In the genomic region with DNA sequence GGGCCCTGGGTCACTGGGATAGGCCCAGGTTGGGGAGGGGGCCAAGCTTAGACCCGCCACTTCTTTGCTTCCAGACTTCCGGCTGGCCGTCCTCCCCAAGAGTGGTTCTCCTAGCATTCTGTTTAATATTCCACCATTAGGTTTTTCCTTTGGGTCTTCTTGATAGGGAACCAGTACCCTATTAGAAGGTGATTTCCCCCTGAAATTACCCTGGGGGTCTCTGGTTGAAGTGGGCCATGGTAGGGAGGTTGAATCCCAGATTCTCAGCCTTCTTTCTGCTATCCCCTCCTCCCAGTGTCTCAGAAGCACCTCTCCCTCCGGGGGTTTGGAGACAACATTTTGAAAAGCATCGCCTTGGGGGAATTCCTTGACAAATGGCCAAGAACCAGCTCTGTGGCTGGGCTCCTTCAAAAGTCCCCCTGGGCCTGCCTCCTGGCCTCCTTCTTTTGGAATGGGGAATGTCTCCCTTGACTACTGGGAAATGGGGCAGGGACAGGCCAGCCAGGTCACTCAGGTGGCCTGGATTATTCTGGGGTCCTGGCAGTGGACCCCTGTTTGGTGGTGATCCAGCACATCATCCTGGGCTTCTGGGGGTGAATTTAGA, we compare ENCODE assay signal across 10 cellular contexts. TPM values are rescaled to one million over a fixed set of nuclear protein-coding genes. Genes with fewer than 3 reads are reported as not detected.
DNase-seq lines count a peak whose midpoint lies in the region; ATAC-seq and TF ChIP-seq lines count a peak whose summit lies in the region.
"Had no signal": no experiment of that assay in that cellular context is flagged by ENCODE, and none has a peak within 500 bp of the region (broad histone marks: within the 10 kb centered on the region; RNA-seq: fewer than 3 reads in every experiment).

No MANE protein-coding gene starts in this region.

- peaks cover 98% of the 10 kb centered on the region for H3K79me2 ChIP-seq in MM.1S (ENCODE audit: low read length)

- POLR2A ChIA-PET in RWPE1 (lab: Yijun Ruan, JAX; ENCODE audit: low non-redundant PET) = interaction anchor here (0.6 kb wide), 1 partner anchor 31 kb away, joined by 9 read pairs; no protein-coding TSS in a partner anchor

- H3K27me3 ChIP-seq in skeletal muscle tissue (ENCODE audit: control insufficient read depth in 3 of 3, insufficient read depth in 3 of 3, low read length in 3 of 3) (no peaks in the 10 kb centered on the region), MM.1S (replicated peaks; ENCODE audit: insufficient read depth, low read length) (no peaks in the 10 kb centered on the region)

- peak overlapping the region in 1 of 3 donors; percentile 8 for H3K9ac ChIP-seq in skeletal muscle tissue (ENCODE audit: low read depth in 1 of 3, low read length in 3 of 3)
- no peak overlapping the region for H3K9ac ChIP-seq in MM.1S (ENCODE audit: low read length)

- no peaks in the 10 kb centered on the region for H3K9me2 ChIP-seq in MM.1S (replicated peaks; ENCODE audit: insufficient read depth, low read length)

- ATAC-seq in HG03097 (IDR thresholded peaks at IDR 0.05; ENCODE audit: low FRiP score, unreplicated experiment) = no peak
- ATAC-seq in GM21390 (IDR thresholded peaks at IDR 0.05; ENCODE audit: unreplicated experiment) = no peak
- ATAC-seq: activated CD4-positive, CD25-positive, alpha-beta regulatory T cell treated with anti-CD3 and anti-CD28 coated beads, Interleukin-2, amount 50 U/mL, for 24 hours had no signal

- H3K27ac ChIP-seq in RWPE1 (peak overlapping the region; percentile 98), skeletal muscle tissue (ENCODE audit: low read depth, low read length) (peak overlapping the region; percentile 12), MM.1S (ENCODE audit: low read length) (no peak overlapping the region)

- no peak overlapping the region for H2AFZ ChIP-seq in MM.1S (ENCODE audit: low read length)

- CTCF ChIA-PET in RWPE1 (lab: Yijun Ruan, JAX) = no interaction called here

- DNase-seq in EH (ENCODE audit: low read depth) (peak; percentile 78), RWPE1 (ENCODE audit: low spot score) (no peak), epidermal melanocyte (ENCODE audit: insufficient read length, low spot score) (peak; percentile 16), MM.1S (no peak), foreskin melanocyte (no peak)
- DNase-seq: dermis blood vessel endothelial cell had no signal

- peaks cover 6 to 17% (median 8%) of the 10 kb centered on the region in 3 donors for H3K36me3 ChIP-seq in skeletal muscle tissue (ENCODE audit: control insufficient read depth in 3 of 3, insufficient read depth in 3 of 3, low read length in 3 of 3)
- H3K36me3 ChIP-seq in MM.1S (replicated peaks; ENCODE audit: insufficient read depth, low read length) = no peaks in the 10 kb centered on the region

- no peak for TF ChIP-seq CTCF in RWPE1 (conservative IDR thresholded peaks at IDR 0.05; ENCODE audit: low read depth)
- no peak for TF ChIP-seq CTCF in MM.1S (IDR thresholded peaks at IDR 0.05; ENCODE audit: low read length)

- peaks cover 9% of the 10 kb centered on the region for H3F3A ChIP-seq in MM.1S (ENCODE audit: insufficient read depth, low read length)

- no peaks in the 10 kb centered on the region for H4K20me1 ChIP-seq in MM.1S (ENCODE audit: insufficient read depth, low read length)

- H3K4me3 ChIP-seq in skeletal muscle tissue (ENCODE audit: low read length in 3 of 3) (no peak overlapping the region), MM.1S (ENCODE audit: low read length) (no peak overlapping the region)

- H3K9me3 ChIP-seq in skeletal muscle tissue (ENCODE audit: control insufficient read depth in 3 of 3, low read length in 3 of 3) = no peaks in the 10 kb centered on the region
- no peaks in the 10 kb centered on the region for H3K9me3 ChIP-seq in MM.1S (replicated peaks; ENCODE audit: insufficient read depth, low read length)

- no peak overlapping the region for H3K4me2 ChIP-seq in MM.1S (ENCODE audit: low read depth, low read length)

- H3K4me1 ChIP-seq in skeletal muscle tissue (ENCODE audit: control insufficient read depth in 3 of 3, insufficient read depth in 3 of 3, low read length in 3 of 3) = peaks cover 65 to 70% (median 67%) of the 10 kb centered on the region in 3 donors
- H3K4me1 ChIP-seq in MM.1S (ENCODE audit: low read length) = peaks cover 30% of the 10 kb centered on the region

RNA-seq across cellular contexts. Expression of gene LASP1, which starts 5.7 kb away (rescaled TPM):
- 37.1 TPM for total RNA-seq in skeletal muscle tissue

RNA-seq across cellular contexts. Expression of gene RPL23, which starts 22.1 kb away (rescaled TPM):
- total RNA-seq in skeletal muscle tissue = 2,779 TPM

RNA-seq across cellular contexts. Expression of gene CWC25, which starts 50.5 kb away (rescaled TPM):
- total RNA-seq in skeletal muscle tissue = 12.0 TPM

Comparison
In these comparisons a context has a peak if more than half of its experiments do, and no peak if none do; other contexts are left out.
1. DNase-seq: peak in EH (single experiment) and epidermal melanocyte (single experiment); none in RWPE1 (single experiment), MM.1S (single experiment) and foreskin melanocyte (single experiment).